ENCODE assay signal across 8 cellular contexts in genomic region chr5:32613050-32613672, GRCh38. TPM values are rescaled to one million over a fixed set of nuclear protein-coding genes. Genes with fewer than 3 reads are reported as not detected.
DNase-seq lines count a peak whose midpoint lies in the region; ATAC-seq and TF ChIP-seq lines count a peak whose summit lies in the region.

No MANE protein-coding gene starts in this region.

- TF ChIP-seq CTCF in lower lobe of right lung (IDR thresholded peaks at IDR 0.05), result peak; percentile 89

- ATAC-seq in GM18519 (IDR thresholded peaks at IDR 0.05; ENCODE audit: low FRiP score, unreplicated experiment), result peak; percentile 52
- peak; percentile 81 for ATAC-seq in HG03378 (IDR thresholded peaks at IDR 0.05; ENCODE audit: unreplicated experiment)
- peak; percentile 87 to 88 for ATAC-seq in lower lobe of right lung

- H3K27ac ChIP-seq in ACC112 (ENCODE audit: low read depth, low read length) (no peak overlapping the region), lower lobe of right lung (no peak overlapping the region)

- H3K9me3 ChIP-seq in lower lobe of right lung, result no peaks in the 10 kb centered on the region

- H3K36me3 ChIP-seq in ACC112 (ENCODE audit: insufficient read depth, low read length) (0 out of 2 replicates have a peak, but pooled peaks cover 3% of the 10 kb centered on the region), lower lobe of right lung (no peaks in the 10 kb centered on the region)

- H3K27me3 ChIP-seq in ACC112 (ENCODE audit: insufficient read depth, low read length) (no peaks in the 10 kb centered on the region), lower lobe of right lung (ENCODE audit: low read depth) (no peaks in the 10 kb centered on the region)

- DNase-seq in NCI-H69 (lab: John Stamatoyannopoulos, UW) (peak; percentile 85), dermis microvascular lymphatic vessel endothelial cell (ENCODE audit: low read depth in 2 of 2) (peak; percentile 57 to 83), lower lobe of right lung (peak; percentile 84)
- DNase-seq in activated CD4-positive, alpha-beta T cell treated with anti-CD3 and anti-CD28 coated beads, Interleukin-2, amount 50 U/mL, for 1 hour, result peak; percentile 86
- peak; percentile 51 for DNase-seq in stimulated activated CD8-positive, alpha-beta memory T cell treated with anti-CD3 and anti-CD28 coated beads, Interleukin-12 subunit alpha, Interleukin-12 subunit beta, amount 100 ng/mL, for 24 hours (ENCODE audit: extremely low read depth)

- H3K4me3 ChIP-seq in ACC112 (ENCODE audit: low read depth, low read length) (no peak overlapping the region), lower lobe of right lung (no peak overlapping the region)

- H3K4me1 ChIP-seq in ACC112 (ENCODE audit: control insufficient read depth, insufficient read depth, low read length, unreplicated experiment) (peaks cover 11% of the 10 kb centered on the region), lower lobe of right lung (peaks cover 13% of the 10 kb centered on the region)

- intact Hi-C loops in lower lobe of right lung (cut with DNase I), result no loop called here

- H2AFZ ChIP-seq in ACC112 (ENCODE audit: low read length, unreplicated experiment), result peak overlapping the region; percentile 83

- H3K79me2 ChIP-seq in ACC112 (ENCODE audit: control insufficient read depth, insufficient read depth, low read length, unreplicated experiment), result no peaks in the 10 kb centered on the region

RNA-seq across cellular contexts. Expression of gene SUB1, which starts 27.8 kb away (rescaled TPM):
- total RNA-seq in dermis microvascular lymphatic vessel endothelial cell (63.8 and 74.2 TPM in 2 replicates), lower lobe of right lung (119 TPM)
